22 cellular contexts compared by ENCODE assay signal in genomic region chr6:137808836-137809315, GRCh38. TPM values are rescaled to one million over a fixed set of nuclear protein-coding genes. Genes with fewer than 3 reads are reported as not detected.
DNase-seq lines count a peak whose midpoint lies in the region; ATAC-seq, FAIRE-seq and TF ChIP-seq lines count a peak whose summit lies in the region.
"Had no signal": no experiment of that assay in that cellular context is flagged by ENCODE, and none has a peak within 500 bp of the region (broad histone marks: within the 10 kb centered on the region; RNA-seq: fewer than 3 reads in every experiment).

No MANE protein-coding gene starts in this region.

- POLR2A ChIA-PET in K562 (lab: Yijun Ruan, JAX), result interaction anchor here (1.1 to 2.1 kb wide), 2 partner anchors 11 to 15 kb away, joined by 3 to 6 read pairs; no protein-coding TSS in a partner anchor
- POLR2A ChIA-PET in naive thymus-derived CD8-positive, alpha-beta T cell (lab: Charles Lee), result no interaction called here

- H3K27ac ChIP-seq in K562 (ENCODE audit: extremely low read depth, low read depth, low read length), result peak overlapping the region; percentile 18; the same call in 2 of the 3 replicates
- H3K27ac ChIP-seq: parathyroid adenoma, VCaP had no signal

- FAIRE-seq in K562 (lab: Jason Lieb, UNC), result no peak
- FAIRE-seq: endometrium, GM12891 had no signal

- WGBS in K562 (ENCODE audit: insufficient coverage, low coverage, missing lambda C conversion rate), result 25% methylated on average over 7 of the region's 7 CpGs

- BruUV-seq in K562 (replicated peaks; lab: Mats Ljungman, UMichigan), result no TSS peak

- peak; percentile 74 for ATAC-seq in K562
- ATAC-seq in naive thymus-derived CD8-positive, alpha-beta T cell, result no peak
- ATAC-seq: left lobe of liver had no signal

- no peaks in the 10 kb centered on the region for H3K9me2 ChIP-seq in Loucy (replicated peaks; ENCODE audit: low read depth, low read length)

- intact Hi-C loops in K562 (cut with micrococcal nuclease), result no loop called here

- H3K79me2 ChIP-seq in Loucy (ENCODE audit: insufficient read depth, low read length) (no peaks in the 10 kb centered on the region), K562 (ENCODE audit: control insufficient read depth, insufficient read depth, low read length) (no peaks in the 10 kb centered on the region)
- H3K79me2 ChIP-seq: parathyroid adenoma had no signal

- TF ChIP-seq CTCF in Loucy (conservative IDR thresholded peaks at IDR 0.05; ENCODE audit: low read length), result no peak
- TF ChIP-seq CTCF in K562 (IDR thresholded peaks at IDR 0.05 in 2 of 3, conservative IDR thresholded peaks at IDR 0.05 in 1 of 3; ENCODE audit: insufficient read depth in 2 of 3, low read depth in 1 of 3, low read length in 3 of 3), result no peak
- TF ChIP-seq CTCF in mesothelial cell of epicardium (IDR thresholded peaks at IDR 0.05; ENCODE audit: unreplicated experiment), result no peak

- H3K9ac ChIP-seq in Loucy (ENCODE audit: low read depth, low read length, poor library complexity, severe bottlenecking) (no peak overlapping the region), K562 (ENCODE audit: insufficient read depth in 1 of 2, low read depth in 2 of 2, low read length in 2 of 2) (peak overlapping the region; percentile 21 to 79; a peak in 1 of 4 replicates)
- H3K9ac ChIP-seq: parathyroid adenoma had no signal

- H3K27me3 Mint-ChIP-seq in naive thymus-derived CD8-positive, alpha-beta T cell, result no peaks in the 10 kb centered on the region
- no peaks in the 10 kb centered on the region for H3K27me3 Mint-ChIP-seq in mesothelial cell of epicardium (ENCODE audit: low read depth)
- H3K27me3 Mint-ChIP-seq: B cell had no signal

- H3K4me3 ChIP-seq in Loucy (ENCODE audit: low read length, poor library complexity, severe bottlenecking) (no peak overlapping the region), K562 (no peak overlapping the region)

- in situ Hi-C loops in K562 (cut with MboI), result loop anchor here (10.0 kb wide), 1 partner anchor 136 kb away; no protein-coding TSS in a partner anchor

- TF ChIP-seq EP300 in K562 (IDR thresholded peaks at IDR 0.05; ENCODE audit: low read length), result no peak

- H3K4me1 Mint-ChIP-seq in naive thymus-derived CD8-positive, alpha-beta T cell, result peaks cover 22 to 67% (median 51%) of the 10 kb centered on the region in 4 donors
- peaks cover 48% of the 10 kb centered on the region for H3K4me1 Mint-ChIP-seq in mesothelial cell of epicardium

- H3K4me3 Mint-ChIP-seq in naive thymus-derived CD8-positive, alpha-beta T cell, result peak overlapping the region in 1 of 10 donors; percentile 41
- H3K4me3 Mint-ChIP-seq in mesothelial cell of epicardium, result no peak overlapping the region
- H3K4me3 Mint-ChIP-seq: B cell had no signal

- CTCF ChIA-PET in K562 (lab: Yijun Ruan, JAX; ENCODE audit: low intra/inter-chr PET ratio), result no interaction called here

- TF ChIP-seq RAD21 in K562 (CRISPR knock-in tag; conservative IDR thresholded peaks at IDR 0.05 in 1 of 2, IDR thresholded peaks at IDR 0.05 in 1 of 2), result no peak

- no peaks in the 10 kb centered on the region for H3K9me1 ChIP-seq in K562 (ENCODE audit: control insufficient read depth, insufficient read depth, low read length)

- no peaks in the 10 kb centered on the region for H3F3A ChIP-seq in Loucy (ENCODE audit: low read depth)

- 0 out of 2 replicates have a peak overlapping the region, but pooled peaks have one; percentile 21 for H2AFZ ChIP-seq in Loucy (ENCODE audit: low read length)
- H2AFZ ChIP-seq in K562 (ENCODE audit: low read depth, low read length), result peak overlapping the region; percentile 78
- H2AFZ ChIP-seq: parathyroid adenoma had no signal

- no peaks in the 10 kb centered on the region for H4K20me1 ChIP-seq in Loucy (ENCODE audit: insufficient read depth, low read length, poor library complexity, severe bottlenecking)
- no peaks in the 10 kb centered on the region for H4K20me1 ChIP-seq in K562 (replicated peaks; ENCODE audit: control insufficient read depth, insufficient read depth, low read length)

- H3K4me2 ChIP-seq in Loucy (ENCODE audit: low read depth, low read length, poor library complexity, severe bottlenecking), result no peak overlapping the region
- 0 out of 2 replicates have a peak overlapping the region, but pooled peaks have one; percentile 10 for H3K4me2 ChIP-seq in K562 (ENCODE audit: insufficient read depth, low read length)

- no peaks in the 10 kb centered on the region for H3K36me3 Mint-ChIP-seq in naive thymus-derived CD8-positive, alpha-beta T cell
- H3K36me3 Mint-ChIP-seq in mesothelial cell of epicardium, result no peaks in the 10 kb centered on the region

- peaks cover 0 to 5% (median 0%) of the 10 kb centered on the region in 9 donors for H3K9me3 Mint-ChIP-seq in naive thymus-derived CD8-positive, alpha-beta T cell
- H3K9me3 Mint-ChIP-seq in mesothelial cell of epicardium, result no peaks in the 10 kb centered on the region

- H3K36me3 ChIP-seq in Loucy (ENCODE audit: insufficient read depth, low read length) (no peaks in the 10 kb centered on the region), K562 (ENCODE audit: control insufficient read depth, insufficient read depth, low read length) (no peaks in the 10 kb centered on the region)

- DNase-seq in ELF-1 (ENCODE audit: low read depth, low spot score), result peak; percentile 27
- DNase-seq in K562 (ENCODE audit: extremely low read depth in 1 of 4, low spot score in 3 of 4), result peak in 2 of 4 experiments; percentile 37 to 58
- DNase-seq in naive thymus-derived CD8-positive, alpha-beta T cell, result no peak
- DNase-seq in mesothelial cell of epicardium (ENCODE audit: low spot score in 2 of 2, unreplicated experiment in 2 of 2), result no peak
- no peak for DNase-seq in hypothalamus (lab: John Stamatoyannopoulos, UW)
- no peak for DNase-seq in HT-29 (ENCODE audit: low spot score)
- DNase-seq: activated gamma-delta T cell; aorta; GF-D8; KG1; NCI-H1417; NCI-H2171 treated with DMSO at 0.1 percent for 48 hours; NCI-H82; stimulated activated CD4-positive, alpha-beta T cell treated with anti-CD3 and anti-CD28 coated beads, Interleukin-2, amount 100 ng/mL, for 24 hours; T-helper 1 cell had no signal

- H3K27ac Mint-ChIP-seq in naive thymus-derived CD8-positive, alpha-beta T cell, result peak overlapping the region in 8 of 10 donors; percentile 23 to 92 (median 49)
- H3K27ac Mint-ChIP-seq in mesothelial cell of epicardium, result no peak overlapping the region
- H3K27ac Mint-ChIP-seq: B cell had no signal

- no peak for TF ChIP-seq POLR2A in K562 (conservative IDR thresholded peaks at IDR 0.05)

- H3K4me1 ChIP-seq in Loucy (ENCODE audit: insufficient read depth, low read length, poor library complexity, severe bottlenecking) (peaks cover 55% of the 10 kb centered on the region), K562 (replicated peaks in 1 of 2; ENCODE audit: control insufficient read depth in 2 of 2, insufficient read depth in 2 of 2, low read length in 2 of 2) (peaks cover 14 to 25% of the 10 kb centered on the region in 2 experiments)
- H3K4me1 ChIP-seq: parathyroid adenoma had no signal

- H3K27me3 ChIP-seq in Loucy (ENCODE audit: insufficient read depth, low read length, poor library complexity, severe bottlenecking) (no peaks in the 10 kb centered on the region), K562 (ENCODE audit: control insufficient read depth in 2 of 2, insufficient read depth in 2 of 2, low read length in 2 of 2) (no peaks in the 10 kb centered on the region)

- no peaks in the 10 kb centered on the region for H3K9me3 ChIP-seq in Loucy (ENCODE audit: insufficient read depth, low read depth, low read length)
- no peaks in the 10 kb centered on the region for H3K9me3 ChIP-seq in K562 (replicated peaks; ENCODE audit: control insufficient read depth, insufficient read depth, low read depth, low read length)

TF ChIP-seq in K562, 482 proteins besides CTCF, POLR2A, EP300 and RAD21 (continues in another document):
- no peak for TF ChIP-seq EZH2 (IDR thresholded peaks at IDR 0.05; ENCODE audit: borderline replicate concordance, low read depth, low read length)
- no peak for TF ChIP-seq TRIM28 (IDR thresholded peaks at IDR 0.05)
- no peak for TF ChIP-seq HNRNPLL (IDR thresholded peaks at IDR 0.05; ENCODE audit: low read depth, low read length, poor library complexity, severe bottlenecking)
- TF ChIP-seq ZNF778 (CRISPR knock-in tag; IDR thresholded peaks at IDR 0.05), result no peak

RNA-seq across cellular contexts. Expression of gene TNFAIP3, which starts 58.2 kb away (rescaled TPM):
- total RNA-seq in K562 (2011; cell fraction: chromatin; rRNA removed; ENCODE audit: low replicate concordance), result 14.3 and 18.6 TPM in 2 replicates
- 8.0 and 9.1 TPM in 2 replicates for total RNA-seq in K562 (2011; cell fraction: nucleolus; rRNA removed)
- total RNA-seq in K562 (2011; cell fraction: nucleoplasm; rRNA removed), result 10.2 and 11.3 TPM in 2 replicates
- total RNA-seq in K562 (2014; rRNA removed), result 5.9 and 6.2 TPM in 2 replicates
- total RNA-seq in K562 (2014; rRNA removed; fragmentation: Illumina TruSeq; extraction: Trizol), result 6.5 and 6.9 TPM in 2 replicates
- 4.6 TPM in 2 replicates for total RNA-seq in K562 (2015; rRNA removed; fragmentation: Illumina TruSeq; extraction: Trizol)
- 12.5 and 17.0 TPM in 2 replicates for total RNA-seq in K562 (2021)
- 6.4 and 11.8 TPM in 2 replicates for polyA plus RNA-seq in K562 (2011; rRNA removed)
- polyA plus RNA-seq in K562 (2011; cell fraction: cytosol; rRNA removed), result 2.5 and 5.0 TPM in 2 replicates
- polyA plus RNA-seq in K562 (2011; cell fraction: nucleus; rRNA removed), result 21.1 and 33.6 TPM in 2 replicates
- 5.7 and 26.6 TPM in 2 replicates for polyA plus RNA-seq in K562 (2012)
- 9.8 and 11.5 TPM in 2 replicates for polyA plus RNA-seq in K562 (2014; fragmentation: Illumina TruSeq; extraction: Trizol)
- 1 to 10 TPM in 1 of 2 experiments, under 1 TPM in 1; 0.79 to 1.3 TPM for polyA plus RNA-seq in K562 (2014; fragmentation: Nextera tagmentation; extraction: Ambion mirVana)
- polyA plus RNA-seq in K562 (2014; rRNA removed), result 9.2 and 9.5 TPM in 2 replicates
- polyA minus RNA-seq in K562 (2011; rRNA and poly(A)+ RNA removed), result 5.4 and 11.3 TPM in 2 replicates
- polyA minus RNA-seq in K562 (2011; cell fraction: cytosol; rRNA and poly(A)+ RNA removed), result 2.9 and 4.6 TPM in 2 replicates
- polyA minus RNA-seq in K562 (2011; cell fraction: nucleus; rRNA and poly(A)+ RNA removed), result 6.7 and 20.5 TPM in 2 replicates
- total RNA-seq in naive thymus-derived CD8-positive, alpha-beta T cell, result 100 to 1,000 TPM; 108 to 114 TPM
- polyA plus RNA-seq in naive thymus-derived CD8-positive, alpha-beta T cell, result 100 to 1,000 TPM in 1 of 3 donors, 10 to 100 TPM in 2; 61.5 to 139 (median 84.3) TPM
- total RNA-seq in mesothelial cell of epicardium, result 64.0 to 76.2 TPM (median 68.9 TPM) in 3 replicates
- 1.2 and 1.7 TPM in 2 replicates for total RNA-seq in HT-29 (2014; rRNA removed; shearing (Covaris generic))
